8 cellular contexts compared by ENCODE assay signal in genomic region chr17:59840908-59841666, GRCh38. TPM values are rescaled to one million over a fixed set of nuclear protein-coding genes. Genes with fewer than 3 reads are reported as not detected.
DNase-seq lines count a peak whose midpoint lies in the region; ATAC-seq, FAIRE-seq and TF ChIP-seq lines count a peak whose summit lies in the region.

No MANE protein-coding gene starts in this region.

- H3K36me3 ChIP-seq in BE2C, result peaks cover 16% of the 10 kb centered on the region
- peaks cover 41% of the 10 kb centered on the region for H3K36me3 ChIP-seq in K562 (ENCODE audit: control insufficient read depth, insufficient read depth, low read length)

- H3K4me1 ChIP-seq in BE2C (peaks cover 4% of the 10 kb centered on the region), K562 (replicated peaks in 1 of 2; ENCODE audit: control insufficient read depth in 2 of 2, insufficient read depth in 2 of 2, low read length in 2 of 2) (peaks cover 15 to 42% of the 10 kb centered on the region in 2 experiments)

- H3K4me2 ChIP-seq in K562 (ENCODE audit: insufficient read depth, low read length), result peak overlapping the region; percentile 97

- no TSS peak for BruUV-seq in K562 (replicated peaks; lab: Mats Ljungman, UMichigan)

- peaks cover 55% of the 10 kb centered on the region for H3K79me2 ChIP-seq in K562 (ENCODE audit: control insufficient read depth, insufficient read depth, low read length)

- peak; percentile 84 for TF ChIP-seq POLR2A in K562 (conservative IDR thresholded peaks at IDR 0.05)

- no peak overlapping the region for H2AFZ ChIP-seq in K562 (ENCODE audit: low read depth, low read length)

- no peak for TF ChIP-seq EP300 in K562 (IDR thresholded peaks at IDR 0.05; ENCODE audit: low read length)

- no peak for TF ChIP-seq RAD21 in K562 (CRISPR knock-in tag; conservative IDR thresholded peaks at IDR 0.05 in 1 of 2, IDR thresholded peaks at IDR 0.05 in 1 of 2)

- H3K36me3 Mint-ChIP-seq in memory B cell, result peaks cover 2% of the 10 kb centered on the region

- H3K9ac ChIP-seq in K562 (ENCODE audit: insufficient read depth in 1 of 2, low read depth in 2 of 2, low read length in 2 of 2), result peak overlapping the region; percentile 80 to 98

- H3K27me3 ChIP-seq in BE2C (no peaks in the 10 kb centered on the region), K562 (ENCODE audit: control insufficient read depth in 2 of 2, insufficient read depth in 2 of 2, low read length in 2 of 2) (no peaks in the 10 kb centered on the region)

- CTCF ChIA-PET in K562 (lab: Yijun Ruan, JAX; ENCODE audit: low intra/inter-chr PET ratio), result interaction anchor here (1.1 kb wide), 1 partner anchor 86 kb away, joined by 3 read pairs; no protein-coding TSS in a partner anchor

- DNase-seq in BE2C (no peak), HT-29 (ENCODE audit: low spot score) (peak; percentile 68), K562 (ENCODE audit: extremely low read depth in 1 of 4, low spot score in 3 of 4) (peak in 2 of 4 experiments; percentile 20 to 56), memory B cell (ENCODE audit: low spot score in 2 of 2) (no peak), retina (no peak), nucleus accumbens (lab: John Stamatoyannopoulos, UW) (no peak)

- H3K4me1 Mint-ChIP-seq in memory B cell, result peaks cover 49% of the 10 kb centered on the region

- WGBS in K562 (ENCODE audit: insufficient coverage, low coverage, missing lambda C conversion rate), result 0% methylated on average over 5 of the region's 5 CpGs

- intact Hi-C loops in K562 (cut with micrococcal nuclease), result no loop called here

- H3K9me3 Mint-ChIP-seq in memory B cell, result no peaks in the 10 kb centered on the region

- H3K9me3 ChIP-seq in BE2C (no peaks in the 10 kb centered on the region), K562 (replicated peaks; ENCODE audit: control insufficient read depth, insufficient read depth, low read depth, low read length) (no peaks in the 10 kb centered on the region)

- peaks cover 10% of the 10 kb centered on the region; the same call in 1 of the 2 replicates for H4K20me1 ChIP-seq in K562 (replicated peaks; ENCODE audit: control insufficient read depth, insufficient read depth, low read length)

- FAIRE-seq in K562 (lab: Jason Lieb, UNC), result no peak

- in situ Hi-C loops in K562 (cut with MboI), result no loop called here

- H3K27ac Mint-ChIP-seq in memory B cell, result peak overlapping the region; percentile 96

- H3K27me3 Mint-ChIP-seq in memory B cell, result no peaks in the 10 kb centered on the region

- peak overlapping the region; percentile 80 for H3K4me3 Mint-ChIP-seq in memory B cell

- H3K4me3 ChIP-seq in BE2C (ENCODE audit: low read depth, low read length) (peak overlapping the region; percentile 17; the same call in 1 of the 2 replicates), K562 (peak overlapping the region; percentile 96)

- TF ChIP-seq CTCF in BE2C (IDR thresholded peaks at IDR 0.05; ENCODE audit: low read depth, low read length) (no peak), K562 (IDR thresholded peaks at IDR 0.05 in 2 of 3, conservative IDR thresholded peaks at IDR 0.05 in 1 of 3; ENCODE audit: insufficient read depth in 2 of 3, low read depth in 1 of 3, low read length in 3 of 3) (no peak)

- POLR2A ChIA-PET in K562 (lab: Yijun Ruan, JAX), result interaction anchor here (0.6 to 8.2 kb wide), 9 partner anchors 13 to 411 kb away, joined by 3 to 87 read pairs (median 6); no protein-coding TSS in a partner anchor

- ATAC-seq in K562 (no peak), memory B cell (ENCODE audit: low read depth) (no peak), GM18498 (IDR thresholded peaks at IDR 0.05; ENCODE audit: unreplicated experiment) (no peak), HG03159 (IDR thresholded peaks at IDR 0.05; ENCODE audit: unreplicated experiment) (no peak)

- H3K27ac ChIP-seq in K562 (ENCODE audit: extremely low read depth, low read depth, low read length), result peak overlapping the region; percentile 99

- H3K9me1 ChIP-seq in K562 (ENCODE audit: control insufficient read depth, insufficient read depth, low read length), result no peaks in the 10 kb centered on the region

TF ChIP-seq in K562, 482 proteins besides CTCF, POLR2A, EP300 and RAD21 (continues in another document):
- TF ChIP-seq RBM14 (IDR thresholded peaks at IDR 0.05; ENCODE audit: borderline replicate concordance, insufficient read depth, low read depth, low read length) (no peak), JUNB (CRISPR knock-in tag; conservative IDR thresholded peaks at IDR 0.05) (no peak), ZNF224 (CRISPR knock-in tag; IDR thresholded peaks at IDR 0.05) (no peak), ID3 (CRISPR knock-in tag; IDR thresholded peaks at IDR 0.05) (no peak), ID3 (tag; IDR thresholded peaks at IDR 0.05) (no peak; the same call in 1 of the 2 replicates), ASH1L (IDR thresholded peaks at IDR 0.05; ENCODE audit: borderline replicate concordance, low read depth, partially characterized antibody) (no peak), CSDE1 (IDR thresholded peaks at IDR 0.05) (0 out of 4 replicates have a peak, but pooled peaks of 1 of the 2 experiments have one; percentile 50), DDX20 (tag; IDR thresholded peaks at IDR 0.05; ENCODE audit: low read depth) (no peak), BRF2 (IDR thresholded peaks at IDR 0.05; ENCODE audit: borderline replicate concordance, insufficient read depth, insufficient read length) (no peak), ZNF830 (CRISPR knock-in tag; IDR thresholded peaks at IDR 0.05) (no peak), GABPB1 (CRISPR knock-in tag; IDR thresholded peaks at IDR 0.05) (no peak)

RNA-seq across cellular contexts. Expression of gene TUBD1, which starts 51.7 kb away (rescaled TPM):
- 6.3 TPM for polyA plus RNA-seq in BE2C (2012; ENCODE audit: insufficient read depth, insufficient read length, low read depth)
- total RNA-seq in HT-29 (2014; rRNA removed; shearing (Covaris generic)), result 3.3 and 3.5 TPM in 2 replicates
- total RNA-seq in K562 (2011; cell fraction: chromatin; rRNA removed; ENCODE audit: low replicate concordance), result 62.4 and 83.7 TPM in 2 replicates
- total RNA-seq in K562 (2011; cell fraction: nucleolus; rRNA removed), result 24.5 and 26.2 TPM in 2 replicates
- 38.4 and 38.8 TPM in 2 replicates for total RNA-seq in K562 (2011; cell fraction: nucleoplasm; rRNA removed)
- 11.3 and 13.4 TPM in 2 replicates for total RNA-seq in K562 (2014; rRNA removed)
- total RNA-seq in K562 (2014; rRNA removed; fragmentation: Illumina TruSeq; extraction: Trizol), result 18.0 and 23.0 TPM in 2 replicates
- 16.6 and 17.9 TPM in 2 replicates for total RNA-seq in K562 (2015; rRNA removed; fragmentation: Illumina TruSeq; extraction: Trizol)
- total RNA-seq in K562 (2021), result 13.8 TPM in 2 replicates
- polyA plus RNA-seq in K562 (2011; rRNA removed), result 26.7 and 35.3 TPM in 2 replicates
- 10.1 and 19.4 TPM in 2 replicates for polyA plus RNA-seq in K562 (2011; cell fraction: cytosol; rRNA removed)
- polyA plus RNA-seq in K562 (2011; cell fraction: nucleus; rRNA removed), result 6.5 and 7.7 TPM in 2 replicates
- 11.2 and 18.4 TPM in 2 replicates for polyA plus RNA-seq in K562 (2012)
- polyA plus RNA-seq in K562 (2014; fragmentation: Illumina TruSeq; extraction: Trizol), result 18.7 and 20.7 TPM in 2 replicates
- 10 to 100 TPM; 10.8 to 15.7 TPM for polyA plus RNA-seq in K562 (2014; fragmentation: Nextera tagmentation; extraction: Ambion mirVana)
- polyA plus RNA-seq in K562 (2014; rRNA removed), result 19.5 and 19.6 TPM in 2 replicates
- polyA minus RNA-seq in K562 (2011; rRNA and poly(A)+ RNA removed), result 50.5 and 53.5 TPM in 2 replicates
- 10.6 and 18.5 TPM in 2 replicates for polyA minus RNA-seq in K562 (2011; cell fraction: cytosol; rRNA and poly(A)+ RNA removed)
- 8.2 and 19.2 TPM in 2 replicates for polyA minus RNA-seq in K562 (2011; cell fraction: nucleus; rRNA and poly(A)+ RNA removed)

RNA-seq across cellular contexts. Expression of gene RPS6KB1, which starts 51.8 kb away (rescaled TPM):
- polyA plus RNA-seq in BE2C (2012; ENCODE audit: insufficient read depth, insufficient read length, low read depth), result 30.9 TPM
- 18.8 and 21.5 TPM in 2 replicates for total RNA-seq in HT-29 (2014; rRNA removed; shearing (Covaris generic))
- total RNA-seq in K562 (2011; cell fraction: chromatin; rRNA removed; ENCODE audit: low replicate concordance), result 72.9 and 169 TPM in 2 replicates
- 37.4 and 47.0 TPM in 2 replicates for total RNA-seq in K562 (2011; cell fraction: nucleolus; rRNA removed)
- total RNA-seq in K562 (2011; cell fraction: nucleoplasm; rRNA removed), result 91.2 and 172 TPM in 2 replicates
- total RNA-seq in K562 (2014; rRNA removed) (36.3 and 60.7 TPM in 2 replicates), K562 (2014; rRNA removed; fragmentation: Illumina TruSeq; extraction: Trizol) (38.5 and 43.6 TPM in 2 replicates), K562 (2015; rRNA removed; fragmentation: Illumina TruSeq; extraction: Trizol) (32.7 and 33.2 TPM in 2 replicates), K562 (2021) (35.9 and 37.9 TPM in 2 replicates)
- polyA plus RNA-seq in K562 (2011; rRNA removed) (28.2 and 35.1 TPM in 2 replicates), K562 (2014; fragmentation: Illumina TruSeq; extraction: Trizol) (29.6 and 35.4 TPM in 2 replicates), K562 (2014; fragmentation: Nextera tagmentation; extraction: Ambion mirVana) (1 to 10 TPM; 8.8 to 9.2 TPM), K562 (2014; rRNA removed) (29.2 and 45.8 TPM in 2 replicates)
- 7.6 and 8.9 TPM in 2 replicates for polyA plus RNA-seq in K562 (2011; cell fraction: cytosol; rRNA removed)
- polyA plus RNA-seq in K562 (2011; cell fraction: nucleus; rRNA removed), result 26.5 and 40.9 TPM in 2 replicates
- polyA plus RNA-seq in K562 (2012), result 16.6 and 20.3 TPM in 2 replicates
- 40.3 and 48.2 TPM in 2 replicates for polyA minus RNA-seq in K562 (2011; rRNA and poly(A)+ RNA removed)
- 14.9 and 22.2 TPM in 2 replicates for polyA minus RNA-seq in K562 (2011; cell fraction: cytosol; rRNA and poly(A)+ RNA removed)
- polyA minus RNA-seq in K562 (2011; cell fraction: nucleus; rRNA and poly(A)+ RNA removed), result 27.1 and 40.0 TPM in 2 replicates
